Comparison of ENCODE assay signal across 8 cellular contexts in genomic region chr19:1592755-1593628, GRCh38. TPM values are rescaled to one million over a fixed set of nuclear protein-coding genes. Genes with fewer than 3 reads are reported as not detected.
DNase-seq lines count a peak whose midpoint lies in the region; ATAC-seq and TF ChIP-seq lines count a peak whose summit lies in the region.

Gene MBD3, minus strand, starts transcription at chr19:1592865. Its CDS starts 234 bp downstream, at chr19:1592631.

- no peak for TF ChIP-seq POLR2A in lower leg skin (IDR thresholded peaks at IDR 0.05)

- H3K27me3 ChIP-seq in BLaER1: no peaks in the 10 kb centered on the region
- no peaks in the 10 kb centered on the region for H3K27me3 ChIP-seq in dorsolateral prefrontal cortex

- peak within 1 kb of the TSS; percentile 99 for H3K4me2 ChIP-seq in BLaER1

- H3K4me1 ChIP-seq in BLaER1: peaks cover 40% of the 10 kb centered on the region

- DNase-seq in NCI-H748 (lab: John Stamatoyannopoulos, UW; ENCODE audit: unreplicated experiment) (peak; percentile 91), dorsolateral prefrontal cortex (peak; percentile 89 to 96 (median 94)), lower leg skin (ENCODE audit: low spot score in 2 of 2) (peak; percentile 85 to 97)
- peak; percentile 79 to 83 for DNase-seq in activated CD4-positive, alpha-beta T cell treated with anti-CD3 and anti-CD28 coated beads, Interleukin-2, amount 50 U/mL, for 4 hours
- peak; percentile 86 to 88 for DNase-seq in stimulated activated CD4-positive, alpha-beta T cell treated with anti-CD3 and anti-CD28 coated beads, Interleukin-4, amount 100 ng/mL, for 4 hours

- peaks cover 6% of the 10 kb centered on the region; the same call in 1 of the 2 replicates for H3K9me3 ChIP-seq in BLaER1

- intact Hi-C loops in dorsolateral prefrontal cortex (cut with DNase I) (loop anchor here (1.0 to 5.0 kb wide), 3 partner anchors 12 to 59 kb away; partner anchors contain the start of genes TCF3 (in 2 of the 2), MEX3D (in 1 of the 2) and UQCR11 (in 1 of the 2)), lower leg skin (cut with DNase I; ENCODE audit: low total_unique reads) (no loop called here)

- peaks cover 66% of the 10 kb centered on the region for H3K36me3 ChIP-seq in BLaER1

- 9 to 15% methylated on average over 25 to 56 of the region's 74 CpGs for WGBS in lower leg skin, 2 donors

- H3K9ac ChIP-seq in BLaER1: peak within 1 kb of the TSS; percentile 100

- TF ChIP-seq CTCF in dorsolateral prefrontal cortex (IDR thresholded peaks at IDR 0.05 in 54 of 56, conservative IDR thresholded peaks at IDR 0.05 in 2 of 56; ENCODE audit: low read depth in 1 of 56, partially characterized antibody in 56 of 56) (peak in 25 of 56 donors; percentile 7 to 44 (median 24)), lower leg skin (IDR thresholded peaks at IDR 0.05) (no peak)

- H3K4me3 ChIP-seq in BLaER1: peak within 1 kb of the TSS; percentile 98
- H3K4me3 ChIP-seq in dorsolateral prefrontal cortex: peak within 1 kb of the TSS; percentile 61 to 94 (median 84)
- H3K4me3 ChIP-seq in lower leg skin (ENCODE audit: low read depth, poor library complexity, severe bottlenecking): peak within 1 kb of the TSS; percentile 86

- peaks cover 44% of the 10 kb centered on the region for H4K20me1 ChIP-seq in BLaER1

- peak within 1 kb of the TSS; percentile 100 for H3K27ac ChIP-seq in BLaER1
- peak within 1 kb of the TSS; percentile 41 to 98 (median 93) for H3K27ac ChIP-seq in dorsolateral prefrontal cortex

- ATAC-seq in GM19351 (IDR thresholded peaks at IDR 0.05; ENCODE audit: unreplicated experiment) (peak; percentile 70), HG03521 (IDR thresholded peaks at IDR 0.05; ENCODE audit: unreplicated experiment) (peak; percentile 69)

RNA-seq across cellular contexts. Expression of gene MBD3, which starts in this region (rescaled TPM):
- total RNA-seq in dorsolateral prefrontal cortex: 100 to 1,000 TPM in 24 of 120 experiments, 10 to 100 TPM in 96; 59.7 to 192 (median 85.4) TPM
- 10 to 100 TPM; 51.7 to 85.7 (median 79.3) TPM for total RNA-seq in lower leg skin

Comparison
In these comparisons a context has a peak if more than half of its experiments do, and no peak if none do; other contexts are left out.
1. Peak in every context shown above with its lines: DNase-seq, ATAC-seq, H3K4me3 ChIP-seq and H3K27ac ChIP-seq.